8 cellular contexts compared by ENCODE assay signal in genomic region chr3:150763122-150763840, GRCh38.
A peak's percentile ranks its signal among the peaks of the same experiment; 100 is the strongest.
DNase-seq lines count a peak whose midpoint lies in the region; ATAC-seq, FAIRE-seq and TF ChIP-seq lines count a peak whose summit lies in the region.

Gene SIAH2, minus strand, starts transcription at chr3:150763169. Its CDS starts 320 bp downstream, at chr3:150762849.

- peak within 1 kb of the TSS; percentile 96 for H3K27ac ChIP-seq in epithelial cell of prostate
- peak within 1 kb of the TSS; percentile 98 to 99 for H3K27ac ChIP-seq in mucosa of rectum (ENCODE audit: low read depth in 2 of 2, low read length in 2 of 2)

- H3K9me3 ChIP-seq in mucosa of rectum (ENCODE audit: control insufficient read depth in 2 of 2, low read length in 2 of 2) = no peaks in the 10 kb centered on the region

- peak within 1 kb of the TSS; percentile 97 for H3K9ac ChIP-seq in mucosa of rectum (ENCODE audit: low read depth in 1 of 2, low read length in 2 of 2)

- peak; percentile 4 for TF ChIP-seq CTCF in D721Med (IDR thresholded peaks at IDR 0.05; ENCODE audit: insufficient read depth, missing control alignments)

- H3K4me3 ChIP-seq in mucosa of rectum (ENCODE audit: low read length in 2 of 2) = peak within 1 kb of the TSS; percentile 89 to 91

- no peak for FAIRE-seq in D721Med (lab: Jason Lieb, UNC)

- H3K4me1 ChIP-seq in mucosa of rectum (ENCODE audit: control insufficient read depth in 2 of 2, insufficient read depth in 2 of 2, low read length in 2 of 2) = peaks cover 20 to 42% of the 10 kb centered on the region in 2 donors

- no peaks in the 10 kb centered on the region for H3K27me3 ChIP-seq in mucosa of rectum (ENCODE audit: control insufficient read depth in 2 of 2, insufficient read depth in 2 of 2, low read length in 2 of 2)

- ATAC-seq in GM21447 (IDR thresholded peaks at IDR 0.05; ENCODE audit: unreplicated experiment) = peak; percentile 46

- H3K36me3 ChIP-seq in mucosa of rectum (ENCODE audit: control insufficient read depth in 2 of 2, insufficient read depth in 2 of 2, low read length in 2 of 2) = peaks cover 0 to 5% of the 10 kb centered on the region in 2 donors

- peak; percentile 38 for DNase-seq in D721Med (ENCODE audit: insufficient read length, low spot score)
- peak; percentile 77 for DNase-seq in HuH-7 (ENCODE audit: low spot score)
- DNase-seq in OCI-M2 (lab: John Stamatoyannopoulos, UW; ENCODE audit: unreplicated experiment) = peak; percentile 58
- peak; percentile 90 for DNase-seq in activated T-cell treated with anti-CD3 and anti-CD28 coated beads for 4 hours
- DNase-seq in epithelial cell of prostate (ENCODE audit: low read depth, low spot score) = peak; percentile 90
- DNase-seq in stimulated activated CD8-positive, alpha-beta memory T cell treated with anti-CD3 and anti-CD28 coated beads, Interleukin-4, amount 100 ng/mL, for 4 hours (ENCODE audit: low read depth in 2 of 2, low spot score in 1 of 2) = peak; percentile 87 to 90

Comparison
In these comparisons a context has a peak if more than half of its experiments do, and no peak if none do; other contexts are left out.
1. Peak in every context shown above with its lines: DNase-seq, ATAC-seq, H3K4me3 ChIP-seq and H3K27ac ChIP-seq.
2. DNase-seq: peak in every context shown above with its lines; median percentile 90 in activated T-cell treated with anti-CD3 and anti-CD28 coated beads for 4 hours; 90 in epithelial cell of prostate; 88 in stimulated activated CD8-positive, alpha-beta memory T cell treated with anti-CD3 and anti-CD28 coated beads, Interleukin-4, amount 100 ng/mL, for 4 hours; 77 in HuH-7; 58 in OCI-M2; 38 in D721Med.